In genomic region chr20:24164360-24164759, GRCh38 we compare ENCODE assay signal across 9 cellular contexts.
DNase-seq lines count a peak whose midpoint lies in the region; FAIRE-seq and TF ChIP-seq lines count a peak whose summit lies in the region.
"Had no signal": no experiment of that assay in that cellular context is flagged by ENCODE, and none has a peak within 500 bp of the region (broad histone marks: within the 10 kb centered on the region; RNA-seq: fewer than 3 reads in every experiment).

No MANE protein-coding gene starts in this region.

- no peak overlapping the region for H3K4me3 ChIP-seq in Karpas-422 (ENCODE audit: low read length)
- no peak overlapping the region for H3K4me3 ChIP-seq in small intestine (ENCODE audit: low read depth in 1 of 2, low read length in 2 of 2)

- no peaks in the 10 kb centered on the region for H3K27me3 Mint-ChIP-seq in activated naive CD4-positive, alpha-beta T cell treated with anti-CD3 and anti-CD28 coated beads for 36 hours (ENCODE audit: low read depth)
- H3K27me3 Mint-ChIP-seq in mesothelial cell of epicardium (ENCODE audit: low read depth), result no peaks in the 10 kb centered on the region
- H3K27me3 Mint-ChIP-seq: dendritic cell treated with granulocyte-macrophage colony-stimulating factor and Interleukin-4, amounts not matched to agents 40 ng/mL and 50 ng/mL, for 4 days had no signal

- H3K9me2 ChIP-seq in Karpas-422 (replicated peaks; ENCODE audit: insufficient read depth, low read length), result no peaks in the 10 kb centered on the region

- no peaks in the 10 kb centered on the region for H3K36me3 Mint-ChIP-seq in activated naive CD4-positive, alpha-beta T cell treated with anti-CD3 and anti-CD28 coated beads for 36 hours (ENCODE audit: low read depth)
- H3K36me3 Mint-ChIP-seq in mesothelial cell of epicardium, result no peaks in the 10 kb centered on the region

- 53 to 61% (median 54%) methylated on average over 5 of the region's 5 CpGs for WGBS in small intestine, 3 donors

- DNase-seq in ELR (ENCODE audit: low read depth), result peak; percentile 11
- DNase-seq in Karpas-422, result peak; percentile 65
- DNase-seq in activated naive CD4-positive, alpha-beta T cell treated with anti-CD3 and anti-CD28 coated beads for 36 hours, result peak; percentile 56
- peak in 1 of 2 experiments; percentile 65 for DNase-seq in mesothelial cell of epicardium (ENCODE audit: low spot score in 2 of 2, unreplicated experiment in 2 of 2)
- no peak for DNase-seq in inferior parietal cortex (ENCODE audit: extremely low spot score)
- no peak for DNase-seq in posterior cingulate gyrus
- no peak for DNase-seq in small intestine
- no peak for DNase-seq in DMS153 treated with DMSO at 0.1 percent for 48 hours (lab: John Stamatoyannopoulos, UW; ENCODE audit: unreplicated experiment)

- H3K36me3 ChIP-seq in Karpas-422 (ENCODE audit: insufficient read depth, low read length) (no peaks in the 10 kb centered on the region), small intestine (ENCODE audit: control insufficient read depth in 2 of 2, insufficient read depth in 2 of 2, low read length in 2 of 2) (no peaks in the 10 kb centered on the region)

- H3K9ac ChIP-seq in Karpas-422 (ENCODE audit: low read length), result no peak overlapping the region

- FAIRE-seq in small intestine (lab: Jason Lieb, UNC), result no peak

- no peaks in the 10 kb centered on the region for H3K79me2 ChIP-seq in Karpas-422 (ENCODE audit: low read length)

- CTCF ChIA-PET in activated naive CD4-positive, alpha-beta T cell treated with anti-CD3 and anti-CD28 coated beads for 36 hours (lab: Charles Lee), result interaction anchor here (0.7 kb wide), 1 partner anchor 704 kb away, joined by 4 read pairs; no protein-coding TSS in a partner anchor

- H3K27ac ChIP-seq in Karpas-422 (ENCODE audit: low read length) (no peak overlapping the region), small intestine (ENCODE audit: low read depth in 1 of 2, low read length in 1 of 2) (no peak overlapping the region)

- no peak overlapping the region for H2AFZ ChIP-seq in Karpas-422 (ENCODE audit: low read length)

- no peaks in the 10 kb centered on the region for H3K4me1 Mint-ChIP-seq in activated naive CD4-positive, alpha-beta T cell treated with anti-CD3 and anti-CD28 coated beads for 36 hours (ENCODE audit: low read depth)
- peaks cover 4% of the 10 kb centered on the region for H3K4me1 Mint-ChIP-seq in mesothelial cell of epicardium

- H3K27me3 ChIP-seq in Karpas-422 (ENCODE audit: low read length) (no peaks in the 10 kb centered on the region), small intestine (ENCODE audit: control insufficient read depth in 2 of 2, insufficient read depth in 2 of 2, low read length in 2 of 2) (no peaks in the 10 kb centered on the region)

- no peak overlapping the region for H3K4me3 Mint-ChIP-seq in activated naive CD4-positive, alpha-beta T cell treated with anti-CD3 and anti-CD28 coated beads for 36 hours
- no peak overlapping the region for H3K4me3 Mint-ChIP-seq in mesothelial cell of epicardium
- H3K4me3 Mint-ChIP-seq: dendritic cell treated with granulocyte-macrophage colony-stimulating factor and Interleukin-4, amounts not matched to agents 40 ng/mL and 50 ng/mL, for 4 days had no signal

- H3K9me3 ChIP-seq in Karpas-422 (ENCODE audit: low read length), result no peaks in the 10 kb centered on the region
- H3K9me3 ChIP-seq in small intestine (ENCODE audit: control insufficient read depth, low read depth), result no peaks in the 10 kb centered on the region

- H3K27ac Mint-ChIP-seq in activated naive CD4-positive, alpha-beta T cell treated with anti-CD3 and anti-CD28 coated beads for 36 hours, result no peak overlapping the region
- no peak overlapping the region for H3K27ac Mint-ChIP-seq in mesothelial cell of epicardium
- H3K27ac Mint-ChIP-seq: dendritic cell treated with granulocyte-macrophage colony-stimulating factor and Interleukin-4, amounts not matched to agents 40 ng/mL and 50 ng/mL, for 4 days had no signal

- intact Hi-C loops in activated naive CD4-positive, alpha-beta T cell treated with anti-CD3 and anti-CD28 coated beads for 36 hours (cut with micrococcal nuclease), result loop anchor here (1.0 to 5.0 kb wide), 3 partner anchors 64 to 227 kb away; no protein-coding TSS in a partner anchor
- intact Hi-C loops in posterior cingulate gyrus (cut with DNase I), result loop anchor here (10.0 kb wide), 1 partner anchor 620 kb away; no protein-coding TSS in a partner anchor

- H4K20me1 ChIP-seq in Karpas-422 (ENCODE audit: insufficient read depth, low read depth, low read length), result no peaks in the 10 kb centered on the region

- no peak overlapping the region for H3K4me2 ChIP-seq in Karpas-422 (ENCODE audit: low read depth, low read length, poor library complexity, severe bottlenecking)

- peak; percentile 39 for TF ChIP-seq CTCF in mesothelial cell of epicardium (IDR thresholded peaks at IDR 0.05; ENCODE audit: unreplicated experiment)

- H3K9me3 Mint-ChIP-seq in activated naive CD4-positive, alpha-beta T cell treated with anti-CD3 and anti-CD28 coated beads for 36 hours, result no peaks in the 10 kb centered on the region
- peaks cover 15% of the 10 kb centered on the region for H3K9me3 Mint-ChIP-seq in mesothelial cell of epicardium
- H3K9me3 Mint-ChIP-seq: dendritic cell treated with granulocyte-macrophage colony-stimulating factor and Interleukin-4, amounts not matched to agents 40 ng/mL and 50 ng/mL, for 4 days had no signal

- no peaks in the 10 kb centered on the region for H3K4me1 ChIP-seq in Karpas-422 (ENCODE audit: low read length)
- no peaks in the 10 kb centered on the region for H3K4me1 ChIP-seq in small intestine (ENCODE audit: control insufficient read depth in 2 of 2, insufficient read depth in 1 of 2, low read depth in 1 of 2, low read length in 1 of 2)

Comparison
In these comparisons a context has a peak if more than half of its experiments do, and no peak if none do; other contexts are left out.
1. DNase-seq: peak in ELR (single experiment), Karpas-422 (single experiment) and activated naive CD4-positive, alpha-beta T cell treated with anti-CD3 and anti-CD28 coated beads for 36 hours (single experiment); none in inferior parietal cortex (single experiment), posterior cingulate gyrus (0 of 10), small intestine (single experiment) and DMS153 treated with DMSO at 0.1 percent for 48 hours (single experiment).